ENCODE assay signal across 1 cellular context in genomic region chrX:10195947-10196346, GRCh38.
A peak's percentile ranks its signal among the peaks of the same experiment; 100 is the strongest.
TF ChIP-seq lines count a peak whose summit lies in the region.

No MANE protein-coding gene starts in this region.

TF ChIP-seq in HepG2, 621 proteins besides CTCF, POLR2A, EP300 and RAD21:
- TF ChIP-seq YY1 (IDR thresholded peaks at IDR 0.05; ENCODE audit: insufficient read depth, insufficient replicate concordance, low read depth, low read length) (no peak), ZNF7 (CRISPR knock-in tag; IDR thresholded peaks at IDR 0.05) (peak; percentile 58)
